Comparison of ENCODE assay signal across 8 cellular contexts in genomic region chr16:2468725-2469398, GRCh38. TPM values are rescaled to one million over a fixed set of nuclear protein-coding genes. Genes with fewer than 3 reads are reported as not detected.
A peak's percentile ranks its signal among the peaks of the same experiment; 100 is the strongest.
DNase-seq lines count a peak whose midpoint lies in the region; ATAC-seq and TF ChIP-seq lines count a peak whose summit lies in the region.

No MANE protein-coding gene starts in this region.

- no peak overlapping the region for H3K27ac ChIP-seq in HUES48 (ENCODE audit: low read depth, low read length)
- peak overlapping the region; percentile 93 for H3K27ac ChIP-seq in hepatocyte
- H3K27ac ChIP-seq in temporal lobe (ENCODE audit: low read depth, low read length), result peak overlapping the region; percentile 56
- H3K27ac ChIP-seq in gastroesophageal sphincter, result no peak overlapping the region

- peaks cover 5% of the 10 kb centered on the region for H3K79me2 ChIP-seq in hepatocyte

- WGBS in hepatocyte (ENCODE audit: low lambda C conversion rate, missing lambda C conversion rate), result 25% methylated on average over 8 of the region's 14 CpGs
- no CpG with 5 or more reads among the region's 14 CpGs for WGBS in gastroesophageal sphincter (ENCODE audit: low coverage in 1 of 2), 2 donors

- no peaks in the 10 kb centered on the region; the same call in 1 of the 2 replicates for H3K36me3 ChIP-seq in HUES48 (ENCODE audit: control insufficient read depth, insufficient read depth, low read length)
- no peaks in the 10 kb centered on the region for H3K36me3 ChIP-seq in hepatocyte (replicated peaks; ENCODE audit: insufficient read depth, low read depth)
- no peaks in the 10 kb centered on the region for H3K36me3 ChIP-seq in gastroesophageal sphincter

- H2AFZ ChIP-seq in hepatocyte, result no peak overlapping the region

- peak; percentile 96 for DNase-seq in DMS 273 treated with DMSO at 0.1 percent for 48 hours (lab: John Stamatoyannopoulos, UW)
- DNase-seq in OCI-M1 (lab: John Stamatoyannopoulos, UW), result peak; percentile 64
- DNase-seq in hepatocyte (ENCODE audit: low spot score), result no peak
- DNase-seq in activated CD8-positive, alpha-beta memory T cell treated with anti-CD3 and anti-CD28 coated beads, Interleukin-2, amount 50 U/mL, for 4 hours, result no peak

- H3K27me3 ChIP-seq in HUES48 (ENCODE audit: control insufficient read depth, insufficient read depth, low read length) (peaks cover 50% of the 10 kb centered on the region), hepatocyte (peaks cover 8% of the 10 kb centered on the region), gastroesophageal sphincter (peaks cover 67% of the 10 kb centered on the region)

- ATAC-seq in GM19035 (IDR thresholded peaks at IDR 0.05; ENCODE audit: unreplicated experiment), result no peak
- ATAC-seq in gastroesophageal sphincter, result no peak

- H3K9me3 ChIP-seq in HUES48 (ENCODE audit: control insufficient read depth, insufficient read depth, low read length) (no peaks in the 10 kb centered on the region), hepatocyte (ENCODE audit: low read depth) (no peaks in the 10 kb centered on the region), gastroesophageal sphincter (no peaks in the 10 kb centered on the region)

- H3K4me1 ChIP-seq in HUES48 (ENCODE audit: control insufficient read depth, insufficient read depth, low read length) (peaks cover 16% of the 10 kb centered on the region), hepatocyte (ENCODE audit: insufficient read depth) (peaks cover 58% of the 10 kb centered on the region), gastroesophageal sphincter (peaks cover 0 to 60% (median 36%) of the 10 kb centered on the region in 3 donors)

- TF ChIP-seq CTCF in hepatocyte (IDR thresholded peaks at IDR 0.05; ENCODE audit: poor library complexity), result no peak
- no peak for TF ChIP-seq CTCF in gastroesophageal sphincter (IDR thresholded peaks at IDR 0.05)

- H3K9me2 ChIP-seq in hepatocyte (replicated peaks; ENCODE audit: insufficient read depth), result no peaks in the 10 kb centered on the region

- no peaks in the 10 kb centered on the region for H4K20me1 ChIP-seq in hepatocyte (ENCODE audit: insufficient read depth, poor library complexity, severe bottlenecking)

- no peak for TF ChIP-seq EP300 in gastroesophageal sphincter (IDR thresholded peaks at IDR 0.05)

- peak overlapping the region; percentile 98 for H3K4me2 ChIP-seq in hepatocyte

- no peak for TF ChIP-seq POLR2A in gastroesophageal sphincter (IDR thresholded peaks at IDR 0.05)

- no peak overlapping the region for H3K9ac ChIP-seq in HUES48 (ENCODE audit: low read depth, low read length)

- H3K4me3 ChIP-seq in HUES48 (ENCODE audit: low read depth, low read length) (peak overlapping the region; percentile 60), hepatocyte (peak overlapping the region; percentile 72), gastroesophageal sphincter (peak overlapping the region in 1 of 2 donors; percentile 67)

RNA-seq across cellular contexts. Expression of gene NTN3, which starts 2.2 kb away (rescaled TPM):
- total RNA-seq in hepatocyte (4.5 and 4.8 TPM in 2 replicates), temporal lobe (3.2 TPM), gastroesophageal sphincter (not detected)
- polyA plus RNA-seq in hepatocyte, result 1.1 and 2.4 TPM in 2 replicates

RNA-seq across cellular contexts. Expression of gene TBC1D24, which starts 6.1 kb away (rescaled TPM):
- total RNA-seq in hepatocyte (10.4 and 13.6 TPM in 2 replicates), temporal lobe (22.1 TPM), gastroesophageal sphincter (10 to 100 TPM in 3 of 4 donors, 1 to 10 TPM in 1; 6.2 to 18.4 (median 14.2) TPM)
- 8.3 and 10.9 TPM in 2 replicates for polyA plus RNA-seq in hepatocyte

RNA-seq across cellular contexts. Expression of gene TEDC2, which starts 9.0 kb away (rescaled TPM):
- 6.2 and 7.6 TPM in 2 replicates for total RNA-seq in hepatocyte
- 7.1 and 8.1 TPM in 2 replicates for polyA plus RNA-seq in hepatocyte
- total RNA-seq in temporal lobe, result 3.9 TPM
- total RNA-seq in gastroesophageal sphincter, result 1 to 10 TPM in 2 of 4 donors, not detected in 2; 1.0 to 2.5 TPM

RNA-seq across cellular contexts. Expression of gene CCNF, which starts 39.6 kb away (rescaled TPM):
- total RNA-seq in hepatocyte (4.7 TPM in 2 replicates), temporal lobe (6.6 TPM), gastroesophageal sphincter (1 to 10 TPM in 2 of 4 donors, under 1 TPM in 2; 0.27 to 2.1 (median 0.82) TPM)
- 4.3 and 6.5 TPM in 2 replicates for polyA plus RNA-seq in hepatocyte

RNA-seq across cellular contexts. Expression of gene ATP6V0C, which starts 44.9 kb away (rescaled TPM):
- 81.4 and 89.8 TPM in 2 replicates for total RNA-seq in hepatocyte
- 375 and 385 TPM in 2 replicates for polyA plus RNA-seq in hepatocyte
- 14.8 TPM for total RNA-seq in temporal lobe
- 10 to 100 TPM; 37.5 to 62.2 (median 50.9) TPM for total RNA-seq in gastroesophageal sphincter

Comparison
In these comparisons a context has a peak if more than half of its experiments do, and no peak if none do; other contexts are left out.
1. DNase-seq: peak in DMS 273 treated with DMSO at 0.1 percent for 48 hours (single experiment) and OCI-M1 (single experiment); none in hepatocyte (single experiment) and activated CD8-positive, alpha-beta memory T cell treated with anti-CD3 and anti-CD28 coated beads, Interleukin-2, amount 50 U/mL, for 4 hours (single experiment).
2. H3K27ac ChIP-seq: peak in hepatocyte (single experiment) and temporal lobe (single experiment); none in HUES48 (single experiment) and gastroesophageal sphincter (0 of 4).